ENCODE assay signal across 16 cellular contexts in the genomic region with DNA sequence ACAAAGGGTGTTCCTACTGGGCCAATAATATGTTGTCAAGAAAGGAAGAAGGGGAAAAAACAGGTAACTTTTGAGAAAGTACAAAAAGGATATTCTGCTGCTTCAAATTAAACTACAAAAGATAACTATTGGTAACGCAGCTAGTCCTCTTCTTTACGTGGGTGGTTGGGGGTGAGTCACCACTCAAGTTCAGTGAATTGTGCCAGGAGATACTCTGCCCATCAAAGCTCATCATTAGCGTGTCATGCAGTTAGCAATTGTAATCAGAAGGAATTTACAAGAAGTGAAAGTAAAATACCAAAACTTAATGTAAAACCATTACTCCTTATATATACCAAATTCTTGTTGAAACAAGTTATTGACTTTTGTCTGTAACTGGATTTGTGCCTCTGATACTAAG.
DNase-seq lines count a peak whose midpoint lies in the region; ATAC-seq, FAIRE-seq and TF ChIP-seq lines count a peak whose summit lies in the region.
"Had no signal": no experiment of that assay in that cellular context is flagged by ENCODE, and none has a peak within 500 bp of the region (broad histone marks: within the 10 kb centered on the region; RNA-seq: fewer than 3 reads in every experiment).

No MANE protein-coding gene starts in this region.

- H3K79me2 ChIP-seq in keratinocyte (ENCODE audit: control insufficient read depth, insufficient read depth, low read length) = no peaks in the 10 kb centered on the region

- ATAC-seq in GM18520 (IDR thresholded peaks at IDR 0.05; ENCODE audit: unreplicated experiment) = no peak
- ATAC-seq in GM18502 (IDR thresholded peaks at IDR 0.05; ENCODE audit: poor library complexity, unreplicated experiment) = no peak
- ATAC-seq: activated CD8-positive, alpha-beta memory T cell treated with anti-CD3 and anti-CD28 coated beads, Interleukin-2, amount 10 ng/mL, durations not matched to agents 7 days and 5 days; stimulated activated naive B cell treated with anti-CD40 and anti-IgM and Interleukin-4, amounts not matched to agents 10 μg/mL and 1 μg/mL and 100 μg/mL, for 72 hours had no signal

- H3K27me3 ChIP-seq in keratinocyte (ENCODE audit: control insufficient read depth, extremely low read depth, insufficient read depth, low read length) = peaks cover 6% of the 10 kb centered on the region
- H3K27me3 ChIP-seq: BE2C had no signal

- H3K9ac ChIP-seq in keratinocyte (ENCODE audit: control insufficient read depth, extremely low read depth, insufficient read depth, low read length) = no peak overlapping the region

- H3K4me3 ChIP-seq in AG10803 (ENCODE audit: low read length) (no peak overlapping the region), keratinocyte (ENCODE audit: control insufficient read depth in 2 of 3, extremely low read depth in 1 of 3, insufficient read depth in 2 of 3, low read depth in 1 of 3, low read length in 3 of 3) (no peak overlapping the region)
- H3K4me3 ChIP-seq: K562, skin epidermis had no signal

- no peak overlapping the region for H3K27ac ChIP-seq in keratinocyte (ENCODE audit: control insufficient read depth, insufficient read depth, low read length)
- H3K27ac ChIP-seq: skin epidermis had no signal

- TF ChIP-seq CTCF in AG10803 (conservative IDR thresholded peaks at IDR 0.05; ENCODE audit: low read length) = no peak
- TF ChIP-seq CTCF in keratinocyte (optimal IDR thresholded peaks at IDR 0.05 in 1 of 3, IDR thresholded peaks at IDR 0.05 in 1 of 3, conservative IDR thresholded peaks at IDR 0.05 in 1 of 3; ENCODE audit: extremely low read depth in 1 of 3, insufficient read depth in 2 of 3, low read length in 3 of 3) = no peak

- peak; percentile 67 for FAIRE-seq in keratinocyte (lab: Jason Lieb, UNC)
- FAIRE-seq: islet of Langerhans, K562 had no signal

- no peak overlapping the region for H2AFZ ChIP-seq in keratinocyte (ENCODE audit: control insufficient read depth, low read length)

- no peaks in the 10 kb centered on the region for H3K9me3 ChIP-seq in keratinocyte (ENCODE audit: control insufficient read depth, low read depth, low read length)
- H3K9me3 ChIP-seq: BE2C had no signal

- dilution Hi-C loops in keratinocyte (cut with MboI; ENCODE audit: extremely low pct_ligation_motif_present, low sequenced_read_pairs) = no loop called here

- peak overlapping the region; percentile 39 for H3K4me2 ChIP-seq in keratinocyte (ENCODE audit: control insufficient read depth, extremely low read depth, insufficient read depth, low read depth, low read length)

- no peaks in the 10 kb centered on the region for H3K9me1 ChIP-seq in keratinocyte (ENCODE audit: control insufficient read depth, extremely low read depth, insufficient read depth, low read length)

- H3K4me1 ChIP-seq in keratinocyte (ENCODE audit: control insufficient read depth, extremely low read depth, insufficient read depth, low read length) = no peaks in the 10 kb centered on the region
- H3K4me1 ChIP-seq: BE2C had no signal

- H4K20me1 ChIP-seq in keratinocyte (ENCODE audit: control insufficient read depth, extremely low read depth, insufficient read depth, low read length) = no peaks in the 10 kb centered on the region

- no peaks in the 10 kb centered on the region for H3K36me3 ChIP-seq in keratinocyte (ENCODE audit: control insufficient read depth in 2 of 2, extremely low read depth in 1 of 2, insufficient read depth in 2 of 2, low read length in 2 of 2)
- H3K36me3 ChIP-seq: BE2C had no signal

- peak; percentile 20 for DNase-seq in AG10803 (ENCODE audit: low read depth)
- peak; percentile 18 for DNase-seq in HS-5 (ENCODE audit: low read depth)
- peak; percentile 39 for DNase-seq in amniotic epithelial cell (ENCODE audit: low read depth)
- no peak for DNase-seq in keratinocyte (ENCODE audit: low read depth, low spot score)
- DNase-seq in C1 segment of cervical spinal cord (lab: John Stamatoyannopoulos, UW) = no peak
- no peak for DNase-seq in cortex of kidney (lab: John Stamatoyannopoulos, UW)
- DNase-seq: activated CD8-positive, alpha-beta memory T cell treated with anti-CD3 and anti-CD28 coated beads, Interleukin-2, amount 10 ng/mL, durations not matched to agents 7 days and 5 days; BE2C; DMS 273 treated with DMSO at 0.1 percent for 48 hours; NCI-H1417; stimulated activated naive B cell treated with anti-CD40 and anti-IgM and Interleukin-4, amounts not matched to agents 10 μg/mL and 1 μg/mL and 100 μg/mL, for 72 hours had no signal

Comparison
In these comparisons a context has a peak if more than half of its experiments do, and no peak if none do; other contexts are left out.
1. DNase-seq: peak in AG10803 (single experiment), HS-5 (single experiment) and amniotic epithelial cell (single experiment); none in keratinocyte (single experiment), C1 segment of cervical spinal cord (0 of 14) and cortex of kidney (single experiment).